Comparison of ENCODE assay signal across 18 cellular contexts in genomic region chr6:150499882-150500312, GRCh38.
"Had no signal": no experiment of that assay in that cellular context is flagged by ENCODE, and none has a peak within 500 bp of the region (broad histone marks: within the 10 kb centered on the region; RNA-seq: fewer than 3 reads in every experiment).

No MANE protein-coding gene starts in this region.

- H3K9me3 ChIP-seq: body of pancreas, gastroesophageal sphincter, heart left ventricle, sigmoid colon, stomach had no signal

- ATAC-seq: activated CD8-positive, alpha-beta memory T cell treated with anti-CD3 and anti-CD28 coated beads, Interleukin-2, amount 10 ng/mL, durations not matched to agents 7 days and 5 days; body of pancreas; effector memory CD8-positive, alpha-beta T cell; gastroesophageal sphincter; naive thymus-derived CD4-positive, alpha-beta T cell; stimulated activated effector memory CD8-positive, alpha-beta T cell treated with anti-CD3 and anti-CD28 coated beads, Interleukin-12 subunit alpha, Interleukin-12 subunit beta, amount 100 ng/mL, for 72 hours; WTC11 had no signal

- H3K27me3 ChIP-seq: body of pancreas, gastroesophageal sphincter, heart left ventricle, neural progenitor cell, sigmoid colon, stomach had no signal

- H3K27ac ChIP-seq: body of pancreas, gastroesophageal sphincter, heart left ventricle, neural progenitor cell, sigmoid colon, stomach had no signal

- DNase-seq: activated CD4-positive, alpha-beta memory T cell treated with anti-CD3 and anti-CD28 coated beads, Interleukin-2, amount 10 ng/mL, durations not matched to agents 7 days and 5 days; activated CD4-positive, alpha-beta T cell treated with anti-CD3 and anti-CD28 coated beads for 4 hours; activated CD8-positive, alpha-beta memory T cell treated with anti-CD3 and anti-CD28 coated beads, Interleukin-2, amount 10 ng/mL, durations not matched to agents 7 days and 5 days; amygdala; body of pancreas; caudate nucleus; effector memory CD8-positive, alpha-beta T cell; heart left ventricle; mesendoderm; naive thymus-derived CD4-positive, alpha-beta T cell; sigmoid colon; stimulated activated CD4-positive, alpha-beta T cell treated with anti-CD3 and anti-CD28 coated beads, Interleukin-4, amount 100 ng/mL, for 24 hours; stomach; trophoblast cell had no signal

- H3K36me3 ChIP-seq: gastroesophageal sphincter, heart left ventricle, neural progenitor cell, sigmoid colon, stomach had no signal

- H3K4me3 ChIP-seq: body of pancreas, gastroesophageal sphincter, heart left ventricle, neural progenitor cell, sigmoid colon, stomach had no signal

- H3K4me1 ChIP-seq: body of pancreas, gastroesophageal sphincter, heart left ventricle, neural progenitor cell, sigmoid colon, stomach had no signal
